Comparison of ENCODE assay signal across 8 cellular contexts in the genomic region with DNA sequence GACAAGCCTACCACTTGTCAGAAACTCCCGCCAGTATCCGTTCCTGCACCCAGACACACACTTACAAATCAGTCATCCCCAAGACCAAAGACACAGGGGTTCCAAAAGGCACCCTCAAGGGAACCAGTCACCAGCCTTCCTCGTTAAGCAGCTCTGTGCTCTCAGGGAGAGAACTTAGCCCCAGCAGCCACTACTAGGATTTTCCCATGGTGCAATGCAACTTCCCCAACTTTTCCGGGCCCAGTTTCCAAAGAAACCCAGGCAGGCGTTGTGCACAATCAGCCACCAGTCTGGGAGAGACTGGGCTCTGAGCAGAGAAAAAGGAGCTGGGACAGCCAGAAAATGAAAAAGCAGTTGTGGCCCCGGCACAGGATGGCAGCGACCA. TPM values are rescaled to one million over a fixed set of nuclear protein-coding genes. Genes with fewer than 3 reads are reported as not detected.
DNase-seq lines count a peak whose midpoint lies in the region; ATAC-seq lines count a peak whose summit lies in the region.

No MANE protein-coding gene starts in this region.

- peaks cover 12% of the 10 kb centered on the region for H3K4me1 ChIP-seq in CD4-positive, CD25-positive, alpha-beta regulatory T cell (ENCODE audit: control insufficient read depth, insufficient read depth, low read length, poor library complexity, severe bottlenecking)
- H3K4me1 ChIP-seq in Karpas-422 (ENCODE audit: low read length): no peaks in the 10 kb centered on the region

- no peak overlapping the region for H3K4me3 ChIP-seq in CD4-positive, CD25-positive, alpha-beta regulatory T cell (ENCODE audit: low read depth, low read length)
- H3K4me3 ChIP-seq in Karpas-422 (ENCODE audit: low read length): no peak overlapping the region

- peaks cover 24% of the 10 kb centered on the region for H3K27me3 ChIP-seq in CD4-positive, CD25-positive, alpha-beta regulatory T cell (ENCODE audit: control insufficient read depth, insufficient read depth, low read length)
- no peaks in the 10 kb centered on the region for H3K27me3 ChIP-seq in Karpas-422 (ENCODE audit: low read length)

- peaks cover 0 to 11% (median 6%) of the 10 kb centered on the region in 4 donors for H3K4me1 Mint-ChIP-seq in CD4-positive, CD25-positive, alpha-beta regulatory T cell

- no peaks in the 10 kb centered on the region for H3K36me3 ChIP-seq in CD4-positive, CD25-positive, alpha-beta regulatory T cell (ENCODE audit: control insufficient read depth, insufficient read depth, low read length)
- no peaks in the 10 kb centered on the region for H3K36me3 ChIP-seq in Karpas-422 (ENCODE audit: insufficient read depth, low read length)

- H3K36me3 Mint-ChIP-seq in CD4-positive, CD25-positive, alpha-beta regulatory T cell: no peaks in the 10 kb centered on the region

- no peaks in the 10 kb centered on the region for H3K9me2 ChIP-seq in Karpas-422 (replicated peaks; ENCODE audit: insufficient read depth, low read length)

- H3K9me3 ChIP-seq in CD4-positive, CD25-positive, alpha-beta regulatory T cell (ENCODE audit: control insufficient read depth in 2 of 2, low read length in 2 of 2): no peaks in the 10 kb centered on the region
- no peaks in the 10 kb centered on the region for H3K9me3 ChIP-seq in Karpas-422 (ENCODE audit: low read length)

- no peak overlapping the region for H3K4me2 ChIP-seq in Karpas-422 (ENCODE audit: low read depth, low read length, poor library complexity, severe bottlenecking)

- H3K4me3 Mint-ChIP-seq in CD4-positive, CD25-positive, alpha-beta regulatory T cell: peak overlapping the region in 3 of 4 donors; percentile 36 to 70 (median 69)

- H3K27ac Mint-ChIP-seq in CD4-positive, CD25-positive, alpha-beta regulatory T cell: no peak overlapping the region

- no peak overlapping the region for H2AFZ ChIP-seq in Karpas-422 (ENCODE audit: low read length)

- no peaks in the 10 kb centered on the region for H3K79me2 ChIP-seq in Karpas-422 (ENCODE audit: low read length)

- peaks cover 0 to 5% (median 0%) of the 10 kb centered on the region in 7 donors for H3K9me3 Mint-ChIP-seq in CD4-positive, CD25-positive, alpha-beta regulatory T cell

- DNase-seq in CD4-positive, CD25-positive, alpha-beta regulatory T cell: no peak
- DNase-seq in Karpas-422 (peak; percentile 31), cerebellum (ENCODE audit: low spot score) (peak; percentile 35), left lobe of liver (ENCODE audit: low spot score) (no peak), substantia nigra (lab: John Stamatoyannopoulos, UW) (peak in 28 of 49 donors; percentile 3 to 57 (median 21)), NCI-H2227 treated with DMSO at 0.1 percent for 48 hours (lab: John Stamatoyannopoulos, UW) (no peak), RPMI8226 (no peak)

- peaks cover 55% of the 10 kb centered on the region for H3K27me3 Mint-ChIP-seq in CD4-positive, CD25-positive, alpha-beta regulatory T cell

- H3K27ac ChIP-seq in CD4-positive, CD25-positive, alpha-beta regulatory T cell (ENCODE audit: insufficient read depth, low read length, poor library complexity, severe bottlenecking): no peak overlapping the region
- no peak overlapping the region for H3K27ac ChIP-seq in Karpas-422 (ENCODE audit: low read length)
- H3K27ac ChIP-seq in substantia nigra (ENCODE audit: low read depth, low read length, poor library complexity, severe bottlenecking): peak overlapping the region; percentile 51

- no peak for ATAC-seq in CD4-positive, CD25-positive, alpha-beta regulatory T cell (ENCODE audit: low read depth in 2 of 2)
- ATAC-seq in left lobe of liver (peak; percentile 33), GM18520 (IDR thresholded peaks at IDR 0.05; ENCODE audit: unreplicated experiment) (no peak)

- H4K20me1 ChIP-seq in Karpas-422 (ENCODE audit: insufficient read depth, low read depth, low read length): no peaks in the 10 kb centered on the region

- no peak overlapping the region for H3K9ac ChIP-seq in Karpas-422 (ENCODE audit: low read length)

RNA-seq across cellular contexts. Expression of gene DLG5, which starts 1.2 kb away (rescaled TPM):
- 3.7 TPM for total RNA-seq in CD4-positive, CD25-positive, alpha-beta regulatory T cell
- under 1 TPM in 3 of 4 donors, not detected in 1; 0.06 to 0.17 (median 0.11) TPM for polyA plus RNA-seq in CD4-positive, CD25-positive, alpha-beta regulatory T cell
- total RNA-seq in Karpas-422 (2014; rRNA removed; shearing (Covaris generic); ENCODE audit: low replicate concordance): 0.19 and 0.43 TPM in 2 replicates
- 51.5 TPM for total RNA-seq in cerebellum
- total RNA-seq in left lobe of liver: 9.3 TPM

Comparison
In these comparisons a context has a peak if more than half of its experiments do, and no peak if none do; other contexts are left out.
1. DNase-seq: peak in Karpas-422 (single experiment), cerebellum (single experiment) and substantia nigra (28 of 49); none in CD4-positive, CD25-positive, alpha-beta regulatory T cell (0 of 3), left lobe of liver (single experiment), NCI-H2227 treated with DMSO at 0.1 percent for 48 hours (single experiment) and RPMI8226 (single experiment).